8 cellular contexts compared by ENCODE assay signal in the genomic region with DNA sequence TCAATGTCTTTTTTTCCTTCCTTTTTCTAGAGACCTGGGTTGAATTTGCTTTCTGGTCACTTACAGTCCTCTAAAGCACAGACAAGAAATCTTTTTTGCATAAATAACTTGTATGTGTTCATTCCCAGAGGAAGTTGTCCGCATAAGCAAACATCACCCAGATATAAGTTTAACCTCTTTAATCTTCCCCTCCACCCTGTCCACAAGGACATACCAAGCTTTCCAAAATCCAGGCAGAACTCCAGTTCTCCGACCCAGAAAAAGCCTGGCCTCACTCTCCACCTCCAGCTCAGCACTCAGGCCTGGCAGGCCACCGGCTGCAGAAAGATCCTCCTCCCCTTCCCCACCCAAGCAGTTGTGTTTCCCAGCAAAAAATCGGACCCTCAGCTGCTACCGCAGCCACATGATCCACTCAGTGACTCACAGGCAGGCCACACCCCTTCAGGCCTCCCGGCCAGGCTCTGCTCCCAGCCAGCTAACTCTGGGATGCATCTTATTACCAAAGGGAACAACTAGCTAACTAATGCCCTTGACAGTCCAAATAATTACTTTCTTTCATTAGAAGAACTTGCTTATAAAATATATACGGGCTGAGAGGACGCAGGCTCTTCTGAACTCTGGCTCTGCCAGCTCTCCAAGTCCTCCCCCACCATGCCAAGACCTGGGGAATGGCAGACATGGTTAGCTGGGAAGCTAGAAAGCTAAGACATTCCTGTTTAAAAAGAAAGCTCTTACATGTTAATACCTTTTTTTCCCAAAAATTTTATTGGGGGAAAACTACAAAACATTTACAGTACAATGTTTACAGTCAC. TPM values are rescaled to one million over a fixed set of nuclear protein-coding genes. Genes with fewer than 3 reads are reported as not detected.
DNase-seq lines count a peak whose midpoint lies in the region; ATAC-seq and TF ChIP-seq lines count a peak whose summit lies in the region.

No MANE protein-coding gene starts in this region.

- ATAC-seq in left lung (peak; percentile 28), HG03439 (IDR thresholded peaks at IDR 0.05; ENCODE audit: unreplicated experiment) (no peak)

- intact Hi-C loops in activated CD4-positive, alpha-beta T cell treated with anti-CD3 and anti-CD28 coated beads, Interleukin-2, amount 10 ng/mL, durations not matched to agents 24 days and 14 days (cut with micrococcal nuclease) = loop anchor here (1.0 kb wide), 1 partner anchor 91 kb away; no protein-coding TSS in a partner anchor
- intact Hi-C loops in dorsolateral prefrontal cortex (cut with DNase I) (loop anchor here in 1 of 2 donors (10.0 kb wide), 1 partner anchor 263 kb away; no protein-coding TSS in a partner anchor), left lung (cut with DNase I) (loop anchor here (10.0 kb wide), 3 partner anchors 87 to 257 kb away; no protein-coding TSS in a partner anchor)

- peaks cover 48% of the 10 kb centered on the region for H3K4me1 Mint-ChIP-seq in activated CD4-positive, alpha-beta T cell treated with anti-CD3 and anti-CD28 coated beads, Interleukin-2, amount 10 ng/mL, durations not matched to agents 24 days and 14 days

- H3K4me1 ChIP-seq in left lung = peaks cover 41 to 67% of the 10 kb centered on the region in 2 donors

- H3K27me3 ChIP-seq in dorsolateral prefrontal cortex (peaks cover 0 to 19% (median 0%) of the 10 kb centered on the region in 45 donors), left lung (no peaks in the 10 kb centered on the region)

- H3K9me3 ChIP-seq in left lung = no peaks in the 10 kb centered on the region

- H3K36me3 Mint-ChIP-seq in activated CD4-positive, alpha-beta T cell treated with anti-CD3 and anti-CD28 coated beads, Interleukin-2, amount 10 ng/mL, durations not matched to agents 24 days and 14 days (ENCODE audit: low read depth) = peaks cover 45% of the 10 kb centered on the region

- H3K9me3 Mint-ChIP-seq in activated CD4-positive, alpha-beta T cell treated with anti-CD3 and anti-CD28 coated beads, Interleukin-2, amount 10 ng/mL, durations not matched to agents 24 days and 14 days = no peaks in the 10 kb centered on the region

- peak; percentile 27 for DNase-seq in NCI-H1105 treated with DMSO at 0.1 percent for 48 hours (lab: John Stamatoyannopoulos, UW)
- DNase-seq in NCI-H1105 (lab: John Stamatoyannopoulos, UW) = no peak
- DNase-seq in NCI-H446 (lab: John Stamatoyannopoulos, UW) = peak; percentile 85 to 90
- peak; percentile 89 for DNase-seq in activated CD4-positive, alpha-beta T cell treated with anti-CD3 and anti-CD28 coated beads, Interleukin-2, amount 10 ng/mL, durations not matched to agents 24 days and 14 days
- peak; percentile 23 to 92 (median 90) for DNase-seq in dorsolateral prefrontal cortex
- DNase-seq in left lung = peak; percentile 93 to 94
- DNase-seq in stimulated activated CD4-positive, alpha-beta T cell treated with anti-CD3 and anti-CD28 coated beads, Interleukin-2, amount 100 ng/mL, for 4 hours (ENCODE audit: low read depth) = peak; percentile 9

- peaks cover 2% of the 10 kb centered on the region for H3K27me3 Mint-ChIP-seq in activated CD4-positive, alpha-beta T cell treated with anti-CD3 and anti-CD28 coated beads, Interleukin-2, amount 10 ng/mL, durations not matched to agents 24 days and 14 days

- peak overlapping the region; percentile 82 to 100 (median 98) for H3K27ac ChIP-seq in dorsolateral prefrontal cortex
- H3K27ac ChIP-seq in left lung = peak overlapping the region; percentile 99

- peak overlapping the region; percentile 84 for H3K4me3 Mint-ChIP-seq in activated CD4-positive, alpha-beta T cell treated with anti-CD3 and anti-CD28 coated beads, Interleukin-2, amount 10 ng/mL, durations not matched to agents 24 days and 14 days

- peak in 16 of 56 donors; percentile 6 to 48 (median 18) for TF ChIP-seq CTCF in dorsolateral prefrontal cortex (IDR thresholded peaks at IDR 0.05 in 54 of 56, conservative IDR thresholded peaks at IDR 0.05 in 2 of 56; ENCODE audit: low read depth in 1 of 56, partially characterized antibody in 56 of 56)
- TF ChIP-seq CTCF in left lung (IDR thresholded peaks at IDR 0.05) = no peak

- peak overlapping the region; percentile 2 to 93 (median 79) for H3K4me3 ChIP-seq in dorsolateral prefrontal cortex
- peak overlapping the region; percentile 72 to 83 for H3K4me3 ChIP-seq in left lung

- H3K36me3 ChIP-seq in left lung = peaks cover 0 to 24% of the 10 kb centered on the region in 2 donors

- peak overlapping the region; percentile 96 for H3K27ac Mint-ChIP-seq in activated CD4-positive, alpha-beta T cell treated with anti-CD3 and anti-CD28 coated beads, Interleukin-2, amount 10 ng/mL, durations not matched to agents 24 days and 14 days

RNA-seq across cellular contexts. Expression of gene ZFP36L2, which starts 4.5 kb away (rescaled TPM):
- 92.8 and 93.1 TPM in 2 replicates for total RNA-seq in activated CD4-positive, alpha-beta T cell treated with anti-CD3 and anti-CD28 coated beads, Interleukin-2, amount 10 ng/mL, durations not matched to agents 24 days and 14 days
- total RNA-seq in dorsolateral prefrontal cortex = 10 to 100 TPM; 13.0 to 86.0 (median 32.4) TPM
- 100 to 1,000 TPM in 1 of 2 donors, 10 to 100 TPM in 1; 72.2 to 112 TPM for total RNA-seq in left lung
